Comparison of ENCODE assay signal across 2 cellular contexts in the genomic region with DNA sequence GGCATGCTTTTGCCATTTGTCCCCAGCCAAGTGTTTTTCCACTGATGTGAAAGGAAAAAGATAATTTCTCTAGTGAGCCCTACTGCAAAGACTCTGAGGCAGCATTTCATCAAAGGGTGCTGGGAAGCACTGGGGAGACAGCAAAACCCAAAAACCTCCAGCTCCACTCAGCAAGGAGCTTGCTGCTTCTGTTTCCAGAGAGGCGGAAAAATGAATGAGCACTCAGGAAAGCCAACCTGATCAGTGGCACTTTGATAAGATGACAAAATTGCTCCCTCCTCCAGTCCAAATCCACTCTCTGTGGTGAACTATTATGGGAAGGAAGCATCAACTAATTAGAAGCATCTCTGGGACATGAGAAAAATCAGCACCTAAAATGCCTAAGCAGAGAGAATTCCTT.
A peak's percentile ranks its signal among the peaks of the same experiment; 100 is the strongest.
TF ChIP-seq lines count a peak whose summit lies in the region.

No MANE protein-coding gene starts in this region.

TF ChIP-seq in GM12878, 131 proteins besides CTCF, POLR2A, EP300 and RAD21:
- no peak for TF ChIP-seq TARDBP (IDR thresholded peaks at IDR 0.05; ENCODE audit: borderline replicate concordance)
- TF ChIP-seq, protein P1, sequence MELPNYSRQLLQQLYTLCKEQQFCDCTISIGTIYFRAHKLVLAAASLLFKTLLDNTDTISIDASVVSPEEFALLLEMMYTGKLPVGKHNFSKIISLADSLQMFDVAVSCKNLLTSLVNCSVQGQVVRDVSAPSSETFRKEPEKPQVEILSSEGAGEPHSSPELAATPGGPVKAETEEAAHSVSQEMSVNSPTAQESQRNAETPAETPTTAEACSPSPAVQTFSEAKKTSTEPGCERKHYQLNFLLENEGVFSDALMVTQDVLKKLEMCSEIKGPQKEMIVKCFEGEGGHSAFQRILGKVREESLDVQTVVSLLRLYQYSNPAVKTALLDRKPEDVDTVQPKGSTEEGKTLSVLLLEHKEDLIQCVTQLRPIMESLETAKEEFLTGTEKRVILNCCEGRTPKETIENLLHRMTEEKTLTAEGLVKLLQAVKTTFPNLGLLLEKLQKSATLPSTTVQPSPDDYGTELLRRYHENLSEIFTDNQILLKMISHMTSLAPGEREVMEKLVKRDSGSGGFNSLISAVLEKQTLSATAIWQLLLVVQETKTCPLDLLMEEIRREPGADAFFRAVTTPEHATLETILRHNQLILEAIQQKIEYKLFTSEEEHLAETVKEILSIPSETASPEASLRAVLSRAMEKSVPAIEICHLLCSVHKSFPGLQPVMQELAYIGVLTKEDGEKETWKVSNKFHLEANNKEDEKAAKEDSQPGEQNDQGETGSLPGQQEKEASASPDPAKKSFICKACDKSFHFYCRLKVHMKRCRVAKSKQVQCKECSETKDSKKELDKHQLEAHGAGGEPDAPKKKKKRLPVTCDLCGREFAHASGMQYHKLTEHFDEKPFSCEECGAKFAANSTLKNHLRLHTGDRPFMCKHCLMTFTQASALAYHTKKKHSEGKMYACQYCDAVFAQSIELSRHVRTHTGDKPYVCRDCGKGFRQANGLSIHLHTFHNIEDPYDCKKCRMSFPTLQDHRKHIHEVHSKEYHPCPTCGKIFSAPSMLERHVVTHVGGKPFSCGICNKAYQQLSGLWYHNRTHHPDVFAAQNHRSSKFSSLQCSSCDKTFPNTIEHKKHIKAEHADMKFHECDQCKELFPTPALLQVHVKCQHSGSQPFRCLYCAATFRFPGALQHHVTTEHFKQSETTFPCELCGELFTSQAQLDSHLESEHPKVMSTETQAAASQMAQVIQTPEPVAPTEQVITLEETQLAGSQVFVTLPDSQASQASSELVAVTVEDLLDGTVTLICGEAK (IDR thresholded peaks at IDR 0.05; ENCODE audit: borderline replicate concordance) = 0 out of 2 replicates have a peak, but pooled peaks have one; percentile 25
TF ChIP-seq in GM12878: peak in this region for 1.

TF ChIP-seq in SK-N-SH, 30 proteins besides CTCF, POLR2A, EP300 and RAD21:
- TF ChIP-seq, protein P2, sequence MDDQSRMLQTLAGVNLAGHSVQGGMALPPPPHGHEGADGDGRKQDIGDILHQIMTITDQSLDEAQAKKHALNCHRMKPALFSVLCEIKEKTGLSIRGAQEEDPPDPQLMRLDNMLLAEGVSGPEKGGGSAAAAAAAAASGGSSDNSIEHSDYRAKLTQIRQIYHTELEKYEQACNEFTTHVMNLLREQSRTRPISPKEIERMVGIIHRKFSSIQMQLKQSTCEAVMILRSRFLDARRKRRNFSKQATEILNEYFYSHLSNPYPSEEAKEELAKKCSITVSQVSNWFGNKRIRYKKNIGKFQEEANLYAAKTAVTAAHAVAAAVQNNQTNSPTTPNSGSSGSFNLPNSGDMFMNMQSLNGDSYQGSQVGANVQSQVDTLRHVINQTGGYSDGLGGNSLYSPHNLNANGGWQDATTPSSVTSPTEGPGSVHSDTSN (IDR thresholded peaks at IDR 0.05) = no peak
- TF ChIP-seq FOXM1 (IDR thresholded peaks at IDR 0.05; ENCODE audit: low read depth) (no peak), ELF1 (IDR thresholded peaks at IDR 0.05) (no peak), TEAD4 (IDR thresholded peaks at IDR 0.05; ENCODE audit: borderline replicate concordance, insufficient read depth) (no peak), RCOR1 (IDR thresholded peaks at IDR 0.05; ENCODE audit: low read length) (no peak), NFIC (IDR thresholded peaks at IDR 0.05; ENCODE audit: borderline replicate concordance) (no peak), RXRA (IDR thresholded peaks at IDR 0.05; ENCODE audit: borderline replicate concordance, low read depth) (no peak), MXI1 (IDR thresholded peaks at IDR 0.05; ENCODE audit: low read depth, low read length) (no peak), RFX5 (IDR thresholded peaks at IDR 0.05; ENCODE audit: low read length) (no peak), SMC3 (IDR thresholded peaks at IDR 0.05; ENCODE audit: low read depth, low read length) (no peak), JUND (IDR thresholded peaks at IDR 0.05) (no peak), MEF2A (IDR thresholded peaks at IDR 0.05; ENCODE audit: borderline replicate concordance, low read depth) (no peak), YY1 (IDR thresholded peaks at IDR 0.05; ENCODE audit: low read depth) (no peak), GATA2 (CRISPR knock-in tag; IDR thresholded peaks at IDR 0.05) (no peak)
- TF ChIP-seq, protein P3, sequence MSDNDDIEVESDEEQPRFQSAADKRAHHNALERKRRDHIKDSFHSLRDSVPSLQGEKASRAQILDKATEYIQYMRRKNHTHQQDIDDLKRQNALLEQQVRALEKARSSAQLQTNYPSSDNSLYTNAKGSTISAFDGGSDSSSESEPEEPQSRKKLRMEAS (IDR thresholded peaks at IDR 0.05; ENCODE audit: low read depth) = no peak
- TF ChIP-seq, protein P4, sequence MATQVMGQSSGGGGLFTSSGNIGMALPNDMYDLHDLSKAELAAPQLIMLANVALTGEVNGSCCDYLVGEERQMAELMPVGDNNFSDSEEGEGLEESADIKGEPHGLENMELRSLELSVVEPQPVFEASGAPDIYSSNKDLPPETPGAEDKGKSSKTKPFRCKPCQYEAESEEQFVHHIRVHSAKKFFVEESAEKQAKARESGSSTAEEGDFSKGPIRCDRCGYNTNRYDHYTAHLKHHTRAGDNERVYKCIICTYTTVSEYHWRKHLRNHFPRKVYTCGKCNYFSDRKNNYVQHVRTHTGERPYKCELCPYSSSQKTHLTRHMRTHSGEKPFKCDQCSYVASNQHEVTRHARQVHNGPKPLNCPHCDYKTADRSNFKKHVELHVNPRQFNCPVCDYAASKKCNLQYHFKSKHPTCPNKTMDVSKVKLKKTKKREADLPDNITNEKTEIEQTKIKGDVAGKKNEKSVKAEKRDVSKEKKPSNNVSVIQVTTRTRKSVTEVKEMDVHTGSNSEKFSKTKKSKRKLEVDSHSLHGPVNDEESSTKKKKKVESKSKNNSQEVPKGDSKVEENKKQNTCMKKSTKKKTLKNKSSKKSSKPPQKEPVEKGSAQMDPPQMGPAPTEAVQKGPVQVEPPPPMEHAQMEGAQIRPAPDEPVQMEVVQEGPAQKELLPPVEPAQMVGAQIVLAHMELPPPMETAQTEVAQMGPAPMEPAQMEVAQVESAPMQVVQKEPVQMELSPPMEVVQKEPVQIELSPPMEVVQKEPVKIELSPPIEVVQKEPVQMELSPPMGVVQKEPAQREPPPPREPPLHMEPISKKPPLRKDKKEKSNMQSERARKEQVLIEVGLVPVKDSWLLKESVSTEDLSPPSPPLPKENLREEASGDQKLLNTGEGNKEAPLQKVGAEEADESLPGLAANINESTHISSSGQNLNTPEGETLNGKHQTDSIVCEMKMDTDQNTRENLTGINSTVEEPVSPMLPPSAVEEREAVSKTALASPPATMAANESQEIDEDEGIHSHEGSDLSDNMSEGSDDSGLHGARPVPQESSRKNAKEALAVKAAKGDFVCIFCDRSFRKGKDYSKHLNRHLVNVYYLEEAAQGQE (IDR thresholded peaks at IDR 0.05; ENCODE audit: low read depth, low read length) = no peak
- TF ChIP-seq, protein P5, sequence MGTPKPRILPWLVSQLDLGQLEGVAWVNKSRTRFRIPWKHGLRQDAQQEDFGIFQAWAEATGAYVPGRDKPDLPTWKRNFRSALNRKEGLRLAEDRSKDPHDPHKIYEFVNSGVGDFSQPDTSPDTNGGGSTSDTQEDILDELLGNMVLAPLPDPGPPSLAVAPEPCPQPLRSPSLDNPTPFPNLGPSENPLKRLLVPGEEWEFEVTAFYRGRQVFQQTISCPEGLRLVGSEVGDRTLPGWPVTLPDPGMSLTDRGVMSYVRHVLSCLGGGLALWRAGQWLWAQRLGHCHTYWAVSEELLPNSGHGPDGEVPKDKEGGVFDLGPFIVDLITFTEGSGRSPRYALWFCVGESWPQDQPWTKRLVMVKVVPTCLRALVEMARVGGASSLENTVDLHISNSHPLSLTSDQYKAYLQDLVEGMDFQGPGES (IDR thresholded peaks at IDR 0.05; ENCODE audit: low read depth, low read length) = no peak
- TF ChIP-seq, protein P6, sequence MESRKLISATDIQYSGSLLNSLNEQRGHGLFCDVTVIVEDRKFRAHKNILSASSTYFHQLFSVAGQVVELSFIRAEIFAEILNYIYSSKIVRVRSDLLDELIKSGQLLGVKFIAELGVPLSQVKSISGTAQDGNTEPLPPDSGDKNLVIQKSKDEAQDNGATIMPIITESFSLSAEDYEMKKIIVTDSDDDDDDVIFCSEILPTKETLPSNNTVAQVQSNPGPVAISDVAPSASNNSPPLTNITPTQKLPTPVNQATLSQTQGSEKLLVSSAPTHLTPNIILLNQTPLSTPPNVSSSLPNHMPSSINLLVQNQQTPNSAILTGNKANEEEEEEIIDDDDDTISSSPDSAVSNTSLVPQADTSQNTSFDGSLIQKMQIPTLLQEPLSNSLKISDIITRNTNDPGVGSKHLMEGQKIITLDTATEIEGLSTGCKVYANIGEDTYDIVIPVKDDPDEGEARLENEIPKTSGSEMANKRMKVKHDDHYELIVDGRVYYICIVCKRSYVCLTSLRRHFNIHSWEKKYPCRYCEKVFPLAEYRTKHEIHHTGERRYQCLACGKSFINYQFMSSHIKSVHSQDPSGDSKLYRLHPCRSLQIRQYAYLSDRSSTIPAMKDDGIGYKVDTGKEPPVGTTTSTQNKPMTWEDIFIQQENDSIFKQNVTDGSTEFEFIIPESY (IDR thresholded peaks at IDR 0.05; ENCODE audit: borderline replicate concordance, low read depth) = no peak
- TF ChIP-seq, protein P7, sequence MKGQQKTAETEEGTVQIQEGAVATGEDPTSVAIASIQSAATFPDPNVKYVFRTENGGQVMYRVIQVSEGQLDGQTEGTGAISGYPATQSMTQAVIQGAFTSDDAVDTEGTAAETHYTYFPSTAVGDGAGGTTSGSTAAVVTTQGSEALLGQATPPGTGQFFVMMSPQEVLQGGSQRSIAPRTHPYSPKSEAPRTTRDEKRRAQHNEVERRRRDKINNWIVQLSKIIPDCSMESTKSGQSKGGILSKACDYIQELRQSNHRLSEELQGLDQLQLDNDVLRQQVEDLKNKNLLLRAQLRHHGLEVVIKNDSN (IDR thresholded peaks at IDR 0.05; ENCODE audit: borderline replicate concordance, low read depth) = no peak
- TF ChIP-seq, protein P8, sequence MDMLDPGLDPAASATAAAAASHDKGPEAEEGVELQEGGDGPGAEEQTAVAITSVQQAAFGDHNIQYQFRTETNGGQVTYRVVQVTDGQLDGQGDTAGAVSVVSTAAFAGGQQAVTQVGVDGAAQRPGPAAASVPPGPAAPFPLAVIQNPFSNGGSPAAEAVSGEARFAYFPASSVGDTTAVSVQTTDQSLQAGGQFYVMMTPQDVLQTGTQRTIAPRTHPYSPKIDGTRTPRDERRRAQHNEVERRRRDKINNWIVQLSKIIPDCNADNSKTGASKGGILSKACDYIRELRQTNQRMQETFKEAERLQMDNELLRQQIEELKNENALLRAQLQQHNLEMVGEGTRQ (IDR thresholded peaks at IDR 0.05; ENCODE audit: borderline replicate concordance, low read depth, low read length) = no peak
